In the genomic region with DNA sequence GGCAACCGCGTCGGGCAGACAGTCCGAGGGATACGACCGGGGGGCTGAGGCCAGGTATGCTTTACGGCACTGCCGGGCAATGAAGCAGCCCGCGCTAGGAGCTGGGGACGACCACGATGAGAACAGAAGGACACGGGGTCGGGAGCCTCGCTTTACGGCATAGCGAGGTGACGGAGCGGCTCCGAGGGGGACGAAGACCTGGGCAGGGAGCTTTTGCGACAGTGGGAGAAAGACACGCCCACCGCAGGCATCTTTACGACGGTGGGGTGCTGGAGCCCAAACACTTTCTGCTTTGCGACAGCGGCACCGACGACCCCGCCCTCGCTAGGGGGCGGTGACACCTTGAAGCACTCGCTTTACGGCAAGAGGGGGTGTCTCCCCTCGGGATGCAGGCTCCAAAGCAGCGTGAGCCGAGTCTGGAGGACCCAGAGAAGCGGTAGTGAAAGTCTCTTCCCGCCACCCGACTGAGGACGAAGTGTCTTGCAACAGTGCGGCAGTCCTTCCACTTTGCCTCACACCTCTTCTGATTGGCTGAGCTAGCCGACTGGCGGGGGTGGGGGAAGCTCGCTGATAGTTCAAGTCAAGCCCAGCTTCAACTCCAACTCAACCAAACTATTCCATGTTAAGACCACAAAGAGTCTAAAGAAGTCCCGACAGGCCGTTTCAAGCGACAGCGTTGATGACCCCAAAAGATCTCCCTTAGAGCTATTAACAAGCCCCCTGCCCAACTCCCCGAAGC, we compare ENCODE assay signal across 8 cellular contexts. TPM values are rescaled to one million over a fixed set of nuclear protein-coding genes. Genes with fewer than 3 reads are reported as not detected.
DNase-seq lines count a peak whose midpoint lies in the region; ATAC-seq, FAIRE-seq and TF ChIP-seq lines count a peak whose summit lies in the region.

No MANE protein-coding gene starts in this region.

- peaks cover 8% of the 10 kb centered on the region for H3K4me1 ChIP-seq in astrocyte (ENCODE audit: insufficient read depth, low read length)
- no peaks in the 10 kb centered on the region for H3K4me1 ChIP-seq in right cardiac atrium (ENCODE audit: control insufficient read depth, insufficient read depth, low read length)
- no peaks in the 10 kb centered on the region for H3K4me1 ChIP-seq in uterus

- ATAC-seq in GM18502 (IDR thresholded peaks at IDR 0.05; ENCODE audit: poor library complexity, unreplicated experiment), result peak; percentile 61
- peak; percentile 73 for ATAC-seq in HG02970 (IDR thresholded peaks at IDR 0.05; ENCODE audit: low FRiP score, unreplicated experiment)
- ATAC-seq in right cardiac atrium, result peak; percentile 90 to 91

- peak overlapping the region; percentile 96 for H3K27ac Mint-ChIP-seq in astrocyte (ENCODE audit: unreplicated experiment)

- intact Hi-C loops in right cardiac atrium (cut with DNase I) (no loop called here), uterus (cut with DNase I; ENCODE audit: low total_unique reads) (no loop called here)

- H3K27ac ChIP-seq in astrocyte (ENCODE audit: low read depth, low read length) (peak overlapping the region; percentile 79), right cardiac atrium (ENCODE audit: low read length) (peak overlapping the region; percentile 89), uterus (peak overlapping the region; percentile 88 to 95)

- H3K36me3 Mint-ChIP-seq in astrocyte (ENCODE audit: low read depth, unreplicated experiment), result peaks cover 2% of the 10 kb centered on the region

- FAIRE-seq in astrocyte (lab: Jason Lieb, UNC), result peak; percentile 88

- under 1% methylated on average over 51 of the region's 51 CpGs for WGBS in right cardiac atrium

- peaks cover 10% of the 10 kb centered on the region for H3K4me1 Mint-ChIP-seq in astrocyte (ENCODE audit: low read depth, unreplicated experiment)

- no peak for TF ChIP-seq CTCF in astrocyte (IDR thresholded peaks at IDR 0.05; ENCODE audit: insufficient read depth, low read depth, low read length)
- TF ChIP-seq CTCF in uterus (IDR thresholded peaks at IDR 0.05), result peak in 2 of 4 experiments; percentile 7 to 14

- peak overlapping the region; percentile 97 for H2AFZ ChIP-seq in astrocyte (ENCODE audit: low read depth, low read length)

- H3K79me2 ChIP-seq in astrocyte (ENCODE audit: insufficient read depth, low read length), result peaks cover 29% of the 10 kb centered on the region

- peak overlapping the region; percentile 88 for H3K9ac ChIP-seq in astrocyte (ENCODE audit: low read length)

- TF ChIP-seq POLR2A in uterus (IDR thresholded peaks at IDR 0.05), result peak; percentile 62 to 91

- peak overlapping the region; percentile 98 for H3K4me2 ChIP-seq in astrocyte (ENCODE audit: low read length)

- peaks cover 2% of the 10 kb centered on the region for H3K36me3 ChIP-seq in astrocyte (ENCODE audit: insufficient read depth, low read length)
- no peaks in the 10 kb centered on the region for H3K36me3 ChIP-seq in uterus

- no peaks in the 10 kb centered on the region for H3K9me3 Mint-ChIP-seq in astrocyte (ENCODE audit: unreplicated experiment)

- no peaks in the 10 kb centered on the region for H3K27me3 ChIP-seq in astrocyte (ENCODE audit: insufficient read depth, low read length)
- H3K27me3 ChIP-seq in right cardiac atrium (ENCODE audit: control insufficient read depth, insufficient read depth), result no peaks in the 10 kb centered on the region
- no peaks in the 10 kb centered on the region for H3K27me3 ChIP-seq in uterus

- H3K4me3 ChIP-seq in astrocyte (ENCODE audit: insufficient read depth, low read depth, low read length), result peak overlapping the region; percentile 97
- peak overlapping the region; percentile 69 for H3K4me3 ChIP-seq in right cardiac atrium (ENCODE audit: low read length)
- H3K4me3 ChIP-seq in uterus, result peak overlapping the region; percentile 57 to 65

- no peaks in the 10 kb centered on the region for H3K27me3 Mint-ChIP-seq in astrocyte (ENCODE audit: low read depth, unreplicated experiment)

- peaks cover 6% of the 10 kb centered on the region for H4K20me1 ChIP-seq in astrocyte (ENCODE audit: insufficient read depth, low read length)

- H3K9me3 ChIP-seq in astrocyte (ENCODE audit: insufficient read depth, low read depth, low read length) (no peaks in the 10 kb centered on the region), right cardiac atrium (ENCODE audit: control insufficient read depth, low read length) (no peaks in the 10 kb centered on the region), uterus (no peaks in the 10 kb centered on the region)

- peak overlapping the region; percentile 89 for H3K4me3 Mint-ChIP-seq in astrocyte (ENCODE audit: unreplicated experiment)

- DNase-seq in NCI-H1930 (lab: John Stamatoyannopoulos, UW), result peak; percentile 99
- peak; percentile 97 for DNase-seq in T-helper 22 cell (ENCODE audit: low read depth)
- DNase-seq in astrocyte (ENCODE audit: low read depth), result peak; percentile 100
- DNase-seq in right cardiac atrium, result peak; percentile 99 to 100 (median 99)
- DNase-seq in pulmonary artery endothelial cell (ENCODE audit: low read depth, low spot score), result peak; percentile 96
- peak; percentile 99 for DNase-seq in uterus

RNA-seq across cellular contexts. Expression of a gene that starts 0.4 kb away (rescaled TPM):
- total RNA-seq in astrocyte (32.5 and 32.6 TPM in 2 replicates), right cardiac atrium (10 to 100 TPM; 28.3 to 33.4 (median 30.6) TPM), pulmonary artery endothelial cell (14.4 and 28.3 TPM in 2 replicates), uterus (10 to 100 TPM; 12.4 to 64.7 (median 34.1) TPM)
- polyA plus RNA-seq in right cardiac atrium, result 23.8 TPM

RNA-seq across cellular contexts. Expression of a gene that starts 6.8 kb away (rescaled TPM):
- total RNA-seq in astrocyte, result 14.4 and 16.0 TPM in 2 replicates
- total RNA-seq in right cardiac atrium, result 10 to 100 TPM; 15.0 to 26.4 (median 20.8) TPM
- 8.8 TPM for polyA plus RNA-seq in right cardiac atrium
- total RNA-seq in pulmonary artery endothelial cell, result 0.53 TPM in 1 of 2 replicates, not detected in the other
- total RNA-seq in uterus, result 10 to 100 TPM in 1 of 4 donors, 1 to 10 TPM in 2, under 1 TPM in 1; 0.29 to 11.2 (median 1.7) TPM

RNA-seq across cellular contexts. Expression of a gene that starts 14.4 kb away (rescaled TPM):
- 41.7 and 49.8 TPM in 2 replicates for total RNA-seq in astrocyte
- total RNA-seq in right cardiac atrium, result 10 to 100 TPM; 65.0 to 76.1 (median 65.8) TPM
- 68.4 TPM for polyA plus RNA-seq in right cardiac atrium
- total RNA-seq in pulmonary artery endothelial cell, result 24.8 and 41.6 TPM in 2 replicates
- 10 to 100 TPM; 34.0 to 68.3 (median 43.9) TPM for total RNA-seq in uterus

RNA-seq across cellular contexts. Expression of a gene that starts 22.1 kb away (rescaled TPM):
- total RNA-seq in astrocyte, result 841 and 915 TPM in 2 replicates
- 100 to 1,000 TPM; 259 to 311 (median 268) TPM for total RNA-seq in right cardiac atrium
- 301 TPM for polyA plus RNA-seq in right cardiac atrium
- total RNA-seq in pulmonary artery endothelial cell, result 799 and 805 TPM in 2 replicates
- total RNA-seq in uterus, result 100 to 1,000 TPM in 3 of 4 donors, 10 to 100 TPM in 1; 75.3 to 219 (median 198) TPM

RNA-seq across cellular contexts. Expression of a gene that starts 22.4 kb away (rescaled TPM):
- total RNA-seq in astrocyte (31.6 and 41.4 TPM in 2 replicates), right cardiac atrium (1 to 10 TPM; 4.7 to 6.7 (median 6.5) TPM), pulmonary artery endothelial cell (2.5 and 4.0 TPM in 2 replicates), uterus (10 to 100 TPM in 1 of 4 donors, 1 to 10 TPM in 3; 2.6 to 14.7 (median 7.2) TPM)
- 7.8 TPM for polyA plus RNA-seq in right cardiac atrium

Comparison
In these comparisons a context has a peak if more than half of its experiments do, and no peak if none do; other contexts are left out.
1. Peak in every context shown above with its lines: DNase-seq, ATAC-seq, H3K4me3 ChIP-seq and H3K27ac ChIP-seq.